In genomic region chr6:83369692-83370091, GRCh38 we compare ENCODE assay signal across 8 cellular contexts.
"Had no signal": no experiment of that assay in that cellular context is flagged by ENCODE, and none has a peak within 500 bp of the region (broad histone marks: within the 10 kb centered on the region; RNA-seq: fewer than 3 reads in every experiment).

No MANE protein-coding gene starts in this region.

- H3K27ac Mint-ChIP-seq: GM23338, HFFc6, IgD-negative memory B cell had no signal

- H3K4me3 Mint-ChIP-seq: GM23338, HFFc6, IgD-negative memory B cell had no signal

- H3K4me1 ChIP-seq: HAP-1 had no signal

- H3K27me3 Mint-ChIP-seq: IgD-negative memory B cell had no signal

- H3K9me3 Mint-ChIP-seq: GM23338, HFFc6, IgD-negative memory B cell had no signal

- H3K4me1 Mint-ChIP-seq: GM23338, IgD-negative memory B cell had no signal

- H3K36me3 Mint-ChIP-seq: IgD-negative memory B cell had no signal

- ATAC-seq: GM23338, HCT116, HepG2 had no signal

- H3K27ac ChIP-seq: HL-60 had no signal

- H3K9me3 ChIP-seq: HAP-1 had no signal

- DNase-seq: HFFc6, KBM-7 had no signal

- H3K36me3 ChIP-seq: HAP-1 had no signal

- H3K4me3 ChIP-seq: GM23338, HAP-1 had no signal
